ENCODE assay signal across 21 cellular contexts in genomic region chr3:125480656-125481374, GRCh38. TPM values are rescaled to one million over a fixed set of nuclear protein-coding genes. Genes with fewer than 3 reads are reported as not detected.
DNase-seq lines count a peak whose midpoint lies in the region; ATAC-seq, FAIRE-seq and TF ChIP-seq lines count a peak whose summit lies in the region.
"Had no signal": no experiment of that assay in that cellular context is flagged by ENCODE, and none has a peak within 500 bp of the region (broad histone marks: within the 10 kb centered on the region; RNA-seq: fewer than 3 reads in every experiment).

No MANE protein-coding gene starts in this region.

- peaks cover 5% of the 10 kb centered on the region for H3K36me3 Mint-ChIP-seq in astrocyte (ENCODE audit: low read depth, unreplicated experiment)

- H3K36me3 ChIP-seq in astrocyte (ENCODE audit: insufficient read depth, low read length): peaks cover 7% of the 10 kb centered on the region
- peaks cover 0 to 23% of the 10 kb centered on the region in 2 donors for H3K36me3 ChIP-seq in gastrocnemius medialis
- H3K36me3 ChIP-seq: colonic mucosa had no signal

- TF ChIP-seq CTCF in astrocyte (IDR thresholded peaks at IDR 0.05; ENCODE audit: insufficient read depth, low read depth, low read length) (no peak), foreskin fibroblast (IDR thresholded peaks at IDR 0.05; ENCODE audit: low read depth, low read length) (no peak), gastrocnemius medialis (IDR thresholded peaks at IDR 0.05 in 4 of 5, conservative IDR thresholded peaks at IDR 0.05 in 1 of 5) (no peak)

- H2AFZ ChIP-seq in astrocyte (ENCODE audit: low read depth, low read length): no peak overlapping the region

- H3K27ac Mint-ChIP-seq in astrocyte (ENCODE audit: unreplicated experiment): no peak overlapping the region
- H3K27ac Mint-ChIP-seq: activated CD4-positive, alpha-beta memory T cell treated with anti-CD3 and anti-CD28 coated beads for 36 hours; activated T-helper 1 cell treated with anti-CD3 and anti-CD28 coated beads, Interleukin-12 subunit alpha, Interleukin-12 subunit beta, Interleukin-2, Interleukin-4 antibody, amounts not matched to agents 30 ng/mL and 10 ng/mL and 1 ng/mL, durations not matched to agents 14 hours and 24 hours and 36 hours had no signal

- no peak overlapping the region for H3K4me3 Mint-ChIP-seq in astrocyte (ENCODE audit: unreplicated experiment)
- H3K4me3 Mint-ChIP-seq: activated CD4-positive, alpha-beta memory T cell treated with anti-CD3 and anti-CD28 coated beads for 36 hours; activated T-helper 1 cell treated with anti-CD3 and anti-CD28 coated beads, Interleukin-12 subunit alpha, Interleukin-12 subunit beta, Interleukin-2, Interleukin-4 antibody, amounts not matched to agents 30 ng/mL and 10 ng/mL and 1 ng/mL, durations not matched to agents 14 hours and 24 hours and 36 hours had no signal

- no peak for TF ChIP-seq POLR2A in gastrocnemius medialis (IDR thresholded peaks at IDR 0.05)

- no peaks in the 10 kb centered on the region for H3K9me3 Mint-ChIP-seq in astrocyte (ENCODE audit: unreplicated experiment)
- H3K9me3 Mint-ChIP-seq: activated CD4-positive, alpha-beta memory T cell treated with anti-CD3 and anti-CD28 coated beads for 36 hours; activated T-helper 1 cell treated with anti-CD3 and anti-CD28 coated beads, Interleukin-12 subunit alpha, Interleukin-12 subunit beta, Interleukin-2, Interleukin-4 antibody, amounts not matched to agents 30 ng/mL and 10 ng/mL and 1 ng/mL, durations not matched to agents 14 hours and 24 hours and 36 hours had no signal

- no peaks in the 10 kb centered on the region for H3K79me2 ChIP-seq in astrocyte (ENCODE audit: insufficient read depth, low read length)

- no peak for FAIRE-seq in astrocyte (lab: Jason Lieb, UNC)
- FAIRE-seq: endothelial cell of umbilical vein, TTC549 had no signal

- peak; percentile 33 for DNase-seq in AG08395 (ENCODE audit: low spot score)
- DNase-seq in HCEC 1CT: peak; percentile 89
- DNase-seq in astrocyte (ENCODE audit: low read depth): peak; percentile 76
- DNase-seq in foreskin fibroblast: peak; percentile 57 to 64
- DNase-seq in UCSD-AML1 (lab: John Stamatoyannopoulos, UW; ENCODE audit: unreplicated experiment): no peak
- DNase-seq in cerebellum (ENCODE audit: low spot score): no peak
- DNase-seq in NCI-H526 treated with DMSO at 0.1 percent for 48 hours (lab: John Stamatoyannopoulos, UW): no peak
- no peak for DNase-seq in gastrocnemius medialis
- DNase-seq: activated CD4-positive, alpha-beta memory T cell treated with anti-CD3 and anti-CD28 coated beads for 36 hours; amygdala; BE2C; colonic mucosa; DMS153; hypothalamus; left cardiac atrium; NCI-H2081; posterior cingulate gyrus had no signal

- intact Hi-C loops in gastrocnemius medialis (cut with DNase I; ENCODE audit: low total_unique reads): no loop called here

- H3K9me3 ChIP-seq in astrocyte (ENCODE audit: insufficient read depth, low read depth, low read length) (no peaks in the 10 kb centered on the region), gastrocnemius medialis (no peaks in the 10 kb centered on the region)
- H3K9me3 ChIP-seq: BE2C, colonic mucosa had no signal

- peaks cover 4% of the 10 kb centered on the region for H3K4me1 Mint-ChIP-seq in astrocyte (ENCODE audit: low read depth, unreplicated experiment)

- no peaks in the 10 kb centered on the region for H3K27me3 ChIP-seq in astrocyte (ENCODE audit: insufficient read depth, low read length)
- no peaks in the 10 kb centered on the region for H3K27me3 ChIP-seq in gastrocnemius medialis
- H3K27me3 ChIP-seq: BE2C, colonic mucosa had no signal

- in situ Hi-C loops in gastrocnemius medialis (cut with MboI; ENCODE audit: low sequenced_read_pairs in 4 of 4): no loop called here

- H3K9ac ChIP-seq in astrocyte (ENCODE audit: low read length): no peak overlapping the region

- no peak overlapping the region for H3K27ac ChIP-seq in astrocyte (ENCODE audit: low read depth, low read length)
- no peak overlapping the region for H3K27ac ChIP-seq in gastrocnemius medialis
- H3K27ac ChIP-seq: colonic mucosa, SK-N-MC had no signal

- H3K27me3 Mint-ChIP-seq in astrocyte (ENCODE audit: low read depth, unreplicated experiment): no peaks in the 10 kb centered on the region
- H3K27me3 Mint-ChIP-seq: activated CD4-positive, alpha-beta memory T cell treated with anti-CD3 and anti-CD28 coated beads for 36 hours had no signal

- H3K4me1 ChIP-seq in astrocyte (ENCODE audit: insufficient read depth, low read length) (no peaks in the 10 kb centered on the region), gastrocnemius medialis (no peaks in the 10 kb centered on the region)
- H3K4me1 ChIP-seq: BE2C, colonic mucosa had no signal

- no peak for ATAC-seq in gastrocnemius medialis

- H3K4me2 ChIP-seq in astrocyte (ENCODE audit: low read length): no peak overlapping the region

- H3K4me3 ChIP-seq in astrocyte (ENCODE audit: insufficient read depth, low read depth, low read length) (no peak overlapping the region), foreskin fibroblast (ENCODE audit: low read depth in 1 of 2, low read length in 2 of 2) (no peak overlapping the region), gastrocnemius medialis (no peak overlapping the region)
- H3K4me3 ChIP-seq: colonic mucosa, SK-N-MC had no signal

- peaks cover 16% of the 10 kb centered on the region for H4K20me1 ChIP-seq in astrocyte (ENCODE audit: insufficient read depth, low read length)

RNA-seq across cellular contexts. Expression of gene SNX4, which starts 39.2 kb away (rescaled TPM):
- total RNA-seq in astrocyte: 40.4 and 41.8 TPM in 2 replicates
- total RNA-seq in cerebellum: 49.3 TPM
- 10 to 100 TPM; 31.3 to 53.5 (median 38.8) TPM for total RNA-seq in gastrocnemius medialis

Comparison
In these comparisons a context has a peak if more than half of its experiments do, and no peak if none do; other contexts are left out.
1. DNase-seq: peak in AG08395 (single experiment), HCEC 1CT (single experiment), astrocyte (single experiment) and foreskin fibroblast (2 of 2); none in UCSD-AML1 (single experiment), cerebellum (single experiment), NCI-H526 treated with DMSO at 0.1 percent for 48 hours (single experiment) and gastrocnemius medialis (0 of 2).